Comparison of ENCODE assay signal across 1 cellular context in genomic region chr2:68231061-68231372, GRCh38.
TF ChIP-seq lines count a peak whose summit lies in the region.

No MANE protein-coding gene starts in this region.

TF ChIP-seq in K562, 482 proteins besides CTCF, POLR2A, EP300 and RAD21:
- TF ChIP-seq E2F8 (IDR thresholded peaks at IDR 0.05; ENCODE audit: low read depth, partially characterized antibody) (no peak), MGA (IDR thresholded peaks at IDR 0.05) (0 out of 2 replicates have a peak, but pooled peaks have one; percentile 8), ZNF316 (IDR thresholded peaks at IDR 0.05) (no peak), NBN (IDR thresholded peaks at IDR 0.05; ENCODE audit: low read depth) (peak; percentile 17; the same call in 1 of the 2 replicates), SIN3A (IDR thresholded peaks at IDR 0.05; ENCODE audit: borderline replicate concordance in 2 of 2, control insufficient read depth in 1 of 2, low read depth in 2 of 2, low read length in 2 of 2) (no peak), KHSRP (IDR thresholded peaks at IDR 0.05) (no peak), XRCC4 (IDR thresholded peaks at IDR 0.05; ENCODE audit: extremely low read depth, insufficient read depth, insufficient read length) (no peak), CSDE1 (IDR thresholded peaks at IDR 0.05) (0 out of 4 replicates have a peak, but pooled peaks of 1 of the 2 experiments have one; percentile 42), PTRF (tag; IDR thresholded peaks at IDR 0.05) (no peak)
- TF ChIP-seq, protein P1, sequence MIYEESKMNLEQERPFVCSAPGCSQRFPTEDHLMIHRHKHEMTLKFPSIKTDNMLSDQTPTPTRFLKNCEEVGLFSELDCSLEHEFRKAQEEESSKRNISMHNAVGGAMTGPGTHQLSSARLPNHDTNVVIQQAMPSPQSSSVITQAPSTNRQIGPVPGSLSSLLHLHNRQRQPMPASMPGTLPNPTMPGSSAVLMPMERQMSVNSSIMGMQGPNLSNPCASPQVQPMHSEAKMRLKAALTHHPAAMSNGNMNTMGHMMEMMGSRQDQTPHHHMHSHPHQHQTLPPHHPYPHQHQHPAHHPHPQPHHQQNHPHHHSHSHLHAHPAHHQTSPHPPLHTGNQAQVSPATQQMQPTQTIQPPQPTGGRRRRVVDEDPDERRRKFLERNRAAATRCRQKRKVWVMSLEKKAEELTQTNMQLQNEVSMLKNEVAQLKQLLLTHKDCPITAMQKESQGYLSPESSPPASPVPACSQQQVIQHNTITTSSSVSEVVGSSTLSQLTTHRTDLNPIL (CRISPR knock-in tag; IDR thresholded peaks at IDR 0.05), result no peak
